Comparison of ENCODE assay signal across 26 cellular contexts in genomic region chr17:53218723-53219122, GRCh38.
"Had no signal": no experiment of that assay in that cellular context is flagged by ENCODE, and none has a peak within 500 bp of the region (broad histone marks: within the 10 kb centered on the region; RNA-seq: fewer than 3 reads in every experiment).

No MANE protein-coding gene starts in this region.

- ATAC-seq: effector memory CD8-positive, alpha-beta T cell; esophagus mucosa; gastrocnemius medialis; heart right ventricle; left cardiac atrium; left lung; left ventricle myocardium superior; lower lobe of right lung; mucosa of descending colon had no signal

- H3K36me3 ChIP-seq: colonic mucosa, esophagus squamous epithelium, gastrocnemius medialis, heart right ventricle, left lung, lower lobe of right lung had no signal

- H3K9me3 ChIP-seq: colonic mucosa, gastrocnemius medialis, lower lobe of right lung had no signal

- H3K27me3 ChIP-seq: colonic mucosa, esophagus squamous epithelium, gastrocnemius medialis, heart right ventricle, left lung had no signal

- H3K4me1 ChIP-seq: colonic mucosa, esophagus squamous epithelium, gastrocnemius medialis, heart right ventricle, left lung, lower lobe of right lung had no signal

- FAIRE-seq: endometrium, islet of Langerhans, keratinocyte had no signal

- H3K27ac ChIP-seq: colonic mucosa, epithelial cell of prostate, esophagus squamous epithelium, gastrocnemius medialis, heart right ventricle, left lung, lower lobe of right lung had no signal

- H3K4me3 ChIP-seq: colonic mucosa, esophagus squamous epithelium, gastrocnemius medialis, heart right ventricle, left lung, lower lobe of right lung, mucosa of descending colon had no signal

- DNase-seq: colonic mucosa; cortex of kidney; effector CD8-positive, alpha-beta T cell; effector memory CD8-positive, alpha-beta T cell; endodermal cell; erythroblast; esophagus squamous epithelium; foreskin fibroblast; foreskin melanocyte; gastrocnemius medialis; glutamatergic neuron; head of caudate nucleus; heart right ventricle; hippocampal formation; left cardiac atrium; left lung; left ventricle myocardium superior; lower lobe of right lung; mesenchymal stem cell; mucosa of descending colon; naive B cell had no signal
